23 cellular contexts compared by ENCODE assay signal in the genomic region with DNA sequence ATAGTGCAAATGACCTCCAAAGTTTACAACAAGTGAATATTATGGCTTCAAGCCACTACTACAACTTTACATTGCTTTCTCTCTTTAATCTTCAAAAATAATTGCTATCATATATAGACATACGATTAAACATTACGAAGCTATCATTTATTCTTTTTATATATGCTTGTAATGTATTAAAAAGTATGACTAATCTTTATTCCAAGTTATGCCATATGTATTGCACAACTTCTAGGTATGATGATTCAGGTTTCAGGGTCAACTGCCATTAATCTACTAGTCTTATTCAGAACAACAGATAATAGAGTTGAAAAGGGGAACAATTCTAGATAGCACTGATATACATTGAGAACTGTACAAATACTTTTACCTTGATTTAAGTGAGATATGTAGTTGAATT.
"Had no signal": no experiment of that assay in that cellular context is flagged by ENCODE, and none has a peak within 500 bp of the region (broad histone marks: within the 10 kb centered on the region; RNA-seq: fewer than 3 reads in every experiment).

No MANE protein-coding gene starts in this region.

- H3K4me1 ChIP-seq: gastrocnemius medialis, neural progenitor cell, right atrium auricular region, testis, transverse colon had no signal

- ATAC-seq: activated CD8-positive, alpha-beta T cell treated with anti-CD3 and anti-CD28 coated beads for 36 hours; activated naive CD8-positive, alpha-beta T cell treated with anti-CD3 and anti-CD28 coated beads, Interleukin-2, amount 50 U/mL, for 24 hours; gastrocnemius medialis; natural killer cell; stimulated activated naive CD8-positive, alpha-beta T cell treated with anti-CD3 and anti-CD28 coated beads, Interleukin-15, Interleukin-2, amounts not matched to agents 100 U/mL and 50 U/mL, for 24 hours had no signal

- H3K27ac Mint-ChIP-seq: activated B cell treated with CpG ODN at 0.5 μM for 24 hours; activated CD8-positive, alpha-beta T cell treated with anti-CD3 and anti-CD28 coated beads for 36 hours; activated naive CD4-positive, alpha-beta T cell treated with anti-CD3 and anti-CD28 coated beads, Interleukin-2, amount 50 U/mL, for 24 hours; activated naive CD8-positive, alpha-beta T cell treated with anti-CD3 and anti-CD28 coated beads, Interleukin-2, amount 50 U/mL, for 24 hours; activated T-helper 2 cell treated with anti-CD3 and anti-CD28 coated beads, Interferon-gamma antibody, Interleukin-2, Interleukin-4, amounts not matched to agents 10 μg/mL and 5 μg/mL and 100 μg/mL, durations not matched to agents 14 hours and 24 hours and 36 hours; dendritic cell treated with granulocyte-macrophage colony-stimulating factor and Interleukin-4, amounts not matched to agents 40 ng/mL and 50 ng/mL, for 4 days; immature natural killer cell; memory B cell; natural killer cell; neural progenitor cell had no signal

- H3K27ac ChIP-seq: epithelial cell of prostate, gastrocnemius medialis, neural progenitor cell, right atrium auricular region, testis, transverse colon had no signal

- H3K4me3 Mint-ChIP-seq: activated B cell treated with CpG ODN at 0.5 μM for 24 hours; activated CD8-positive, alpha-beta T cell treated with anti-CD3 and anti-CD28 coated beads for 36 hours; activated naive CD4-positive, alpha-beta T cell treated with anti-CD3 and anti-CD28 coated beads, Interleukin-2, amount 50 U/mL, for 24 hours; activated naive CD8-positive, alpha-beta T cell treated with anti-CD3 and anti-CD28 coated beads, Interleukin-2, amount 50 U/mL, for 24 hours; central memory CD8-positive, alpha-beta T cell; dendritic cell treated with granulocyte-macrophage colony-stimulating factor and Interleukin-4, amounts not matched to agents 40 ng/mL and 50 ng/mL, for 4 days; immature natural killer cell; memory B cell; natural killer cell; neural progenitor cell had no signal

- H3K9me3 ChIP-seq: gastrocnemius medialis, right atrium auricular region, testis, transverse colon had no signal

- H3K27me3 Mint-ChIP-seq: activated B cell treated with CpG ODN at 0.5 μM for 24 hours; activated CD8-positive, alpha-beta T cell treated with anti-CD3 and anti-CD28 coated beads for 36 hours; activated naive CD4-positive, alpha-beta T cell treated with anti-CD3 and anti-CD28 coated beads, Interleukin-2, amount 50 U/mL, for 24 hours; activated naive CD8-positive, alpha-beta T cell treated with anti-CD3 and anti-CD28 coated beads, Interleukin-2, amount 50 U/mL, for 24 hours; central memory CD8-positive, alpha-beta T cell; dendritic cell treated with granulocyte-macrophage colony-stimulating factor and Interleukin-4, amounts not matched to agents 40 ng/mL and 50 ng/mL, for 4 days; memory B cell had no signal

- H3K4me3 ChIP-seq: gastrocnemius medialis, neural progenitor cell, right atrium auricular region, testis, transverse colon had no signal

- H2AFZ ChIP-seq: neural progenitor cell had no signal

- H3K4me1 Mint-ChIP-seq: activated B cell treated with CpG ODN at 0.5 μM for 24 hours; activated naive CD4-positive, alpha-beta T cell treated with anti-CD3 and anti-CD28 coated beads, Interleukin-2, amount 50 U/mL, for 24 hours; activated naive CD8-positive, alpha-beta T cell treated with anti-CD3 and anti-CD28 coated beads, Interleukin-2, amount 50 U/mL, for 24 hours; central memory CD8-positive, alpha-beta T cell; immature natural killer cell; memory B cell; natural killer cell; neural progenitor cell had no signal

- H3K36me3 ChIP-seq: gastrocnemius medialis, neural progenitor cell, right atrium auricular region, transverse colon had no signal

- H3K36me3 Mint-ChIP-seq: activated naive CD4-positive, alpha-beta T cell treated with anti-CD3 and anti-CD28 coated beads, Interleukin-2, amount 50 U/mL, for 24 hours; immature natural killer cell; memory B cell; natural killer cell; neural progenitor cell had no signal

- H3K9ac ChIP-seq: neural progenitor cell had no signal

- DNase-seq: activated B cell treated with CpG ODN at 0.5 μM for 24 hours; activated CD4-positive, alpha-beta T cell treated with anti-CD3 and anti-CD28 coated beads, Interleukin-2, amount 50 U/mL, for 1 hour; activated CD8-positive, alpha-beta T cell treated with anti-CD3 and anti-CD28 coated beads for 36 hours; activated naive CD8-positive, alpha-beta T cell treated with anti-CD3 and anti-CD28 coated beads, Interleukin-2, amount 50 U/mL, for 24 hours; activated T-cell treated with anti-CD3 and anti-CD28 coated beads, Interleukin-2, amount 50 U/mL, for 48 hours; amygdala; gastrocnemius medialis; glutamatergic neuron; hippocampal formation; immature natural killer cell; natural killer cell; stimulated activated CD4-positive, alpha-beta T cell treated with anti-CD3 and anti-CD28 coated beads, Interleukin-2, amount 100 ng/mL, for 48 hours; stimulated activated naive CD8-positive, alpha-beta T cell treated with anti-CD3 and anti-CD28 coated beads, Interleukin-15, Interleukin-2, amounts not matched to agents 100 U/mL and 50 U/mL, for 24 hours; testis; transverse colon had no signal

- H3K4me2 ChIP-seq: neural progenitor cell had no signal

- H3K9me3 Mint-ChIP-seq: activated B cell treated with CpG ODN at 0.5 μM for 24 hours; activated CD8-positive, alpha-beta T cell treated with anti-CD3 and anti-CD28 coated beads for 36 hours; activated naive CD4-positive, alpha-beta T cell treated with anti-CD3 and anti-CD28 coated beads, Interleukin-2, amount 50 U/mL, for 24 hours; activated naive CD8-positive, alpha-beta T cell treated with anti-CD3 and anti-CD28 coated beads, Interleukin-2, amount 50 U/mL, for 24 hours; activated T-helper 2 cell treated with anti-CD3 and anti-CD28 coated beads, Interferon-gamma antibody, Interleukin-2, Interleukin-4, amounts not matched to agents 10 μg/mL and 5 μg/mL and 100 μg/mL, durations not matched to agents 14 hours and 24 hours and 36 hours; dendritic cell treated with granulocyte-macrophage colony-stimulating factor and Interleukin-4, amounts not matched to agents 40 ng/mL and 50 ng/mL, for 4 days; memory B cell; neural progenitor cell had no signal

- H3K27me3 ChIP-seq: gastrocnemius medialis, neural progenitor cell, right atrium auricular region, testis, transverse colon had no signal
